In genomic region chr2:70007151-70007550, GRCh38 we compare ENCODE assay signal across 21 cellular contexts. TPM values are rescaled to one million over a fixed set of nuclear protein-coding genes. Genes with fewer than 3 reads are reported as not detected.
"Had no signal": no experiment of that assay in that cellular context is flagged by ENCODE, and none has a peak within 500 bp of the region (broad histone marks: within the 10 kb centered on the region; RNA-seq: fewer than 3 reads in every experiment).

No MANE protein-coding gene starts in this region.

- H3K9me3 ChIP-seq: esophagus muscularis mucosa, gastroesophageal sphincter, heart left ventricle, left lung, lower lobe of right lung had no signal

- H3K4me2 ChIP-seq: hepatocyte had no signal

- H3K27ac Mint-ChIP-seq: immature natural killer cell had no signal

- H3K4me3 ChIP-seq: coronary artery, dorsolateral prefrontal cortex, esophagus muscularis mucosa, gastroesophageal sphincter, heart left ventricle, hepatocyte, left lung, lower lobe of right lung had no signal

- H3K4me3 Mint-ChIP-seq: immature natural killer cell had no signal

- DNase-seq: dermis blood vessel endothelial cell; dorsolateral prefrontal cortex; effector CD4-positive, alpha-beta T cell; effector memory CD4-positive, alpha-beta T cell; foreskin keratinocyte; heart left ventricle; hypothalamus; immature natural killer cell; islet precursor cell; kidney; kidney glomerular epithelial cell; left cardiac atrium; left lung; left ventricle myocardium superior; lower lobe of right lung; mesenchymal stem cell; midbrain had no signal

- H3K4me1 ChIP-seq: esophagus muscularis mucosa, gastroesophageal sphincter had no signal

- H2AFZ ChIP-seq: hepatocyte had no signal

- H3K79me2 ChIP-seq: hepatocyte had no signal

- H3K27ac ChIP-seq: coronary artery, dorsolateral prefrontal cortex, esophagus muscularis mucosa, foreskin keratinocyte, gastroesophageal sphincter, heart left ventricle, hepatocyte, left lung, lower lobe of right lung had no signal

- ATAC-seq: foreskin keratinocyte, gastroesophageal sphincter, left lung, lower lobe of right lung had no signal

- H3K36me3 ChIP-seq: left lung, lower lobe of right lung had no signal

- H3K27me3 ChIP-seq: dorsolateral prefrontal cortex, esophagus muscularis mucosa, foreskin keratinocyte, gastroesophageal sphincter, heart left ventricle, hepatocyte, left lung had no signal

- H3K9me3 Mint-ChIP-seq: immature natural killer cell had no signal

RNA-seq across cellular contexts. Expression of gene ASPRV1, which starts 45.7 kb away (rescaled TPM):
- polyA plus RNA-seq: hepatocyte had no signal
